ENCODE assay signal across 8 cellular contexts in genomic region chr16:15950167-15950854, GRCh38. TPM values are rescaled to one million over a fixed set of nuclear protein-coding genes. Genes with fewer than 3 reads are reported as not detected.
A peak's percentile ranks its signal among the peaks of the same experiment; 100 is the strongest.
DNase-seq lines count a peak whose midpoint lies in the region; ATAC-seq and TF ChIP-seq lines count a peak whose summit lies in the region.

No MANE protein-coding gene starts in this region.

- H3K4me3 ChIP-seq in BJ (ENCODE audit: low read depth, low read length): peak overlapping the region; percentile 82
- H3K4me3 ChIP-seq in HFF-Myc (replicated peaks; ENCODE audit: low read depth, low read length): peak overlapping the region; percentile 62
- H3K4me3 ChIP-seq in ascending aorta: peak overlapping the region; percentile 74 to 87
- H3K4me3 ChIP-seq in gastrocnemius medialis: peak overlapping the region; percentile 74 to 93 (median 86)

- H3K9me3 ChIP-seq in ascending aorta (no peaks in the 10 kb centered on the region), gastrocnemius medialis (no peaks in the 10 kb centered on the region)

- H3K27ac ChIP-seq in ascending aorta: peak overlapping the region; percentile 86 to 93
- peak overlapping the region; percentile 91 to 94 (median 92) for H3K27ac ChIP-seq in gastrocnemius medialis

- POLR2A ChIA-PET in BJ (lab: Charles Lee): no interaction called here

- H3K4me1 ChIP-seq in ascending aorta (peaks cover 14 to 43% of the 10 kb centered on the region in 2 donors), gastrocnemius medialis (peaks cover 32 to 35% of the 10 kb centered on the region in 2 donors)

- peak; percentile 77 for ATAC-seq in SK-N-SH treated with all-trans-retinoic acid at 6 μM for 48 hours
- peak; percentile 58 to 69 for ATAC-seq in gastrocnemius medialis
- ATAC-seq in GM19023 (IDR thresholded peaks at IDR 0.05; ENCODE audit: unreplicated experiment): no peak

- no peak for TF ChIP-seq CTCF in BJ (IDR thresholded peaks at IDR 0.05; ENCODE audit: insufficient read depth, low read depth, low read length)
- no peak for TF ChIP-seq CTCF in HFF-Myc (IDR thresholded peaks at IDR 0.05; ENCODE audit: low read depth, low read length, missing control alignments)
- no peak for TF ChIP-seq CTCF in ascending aorta (IDR thresholded peaks at IDR 0.05)
- no peak for TF ChIP-seq CTCF in gastrocnemius medialis (IDR thresholded peaks at IDR 0.05 in 4 of 5, conservative IDR thresholded peaks at IDR 0.05 in 1 of 5)

- intact Hi-C loops in ascending aorta (cut with DNase I): loop anchor here (2.0 kb wide), 1 partner anchor 74 kb away; no protein-coding TSS in a partner anchor
- intact Hi-C loops in gastrocnemius medialis (cut with DNase I; ENCODE audit: low total_unique reads): loop anchor here (5.0 kb wide), 1 partner anchor 112 kb away; no protein-coding TSS in a partner anchor

- in situ Hi-C loops in gastrocnemius medialis (cut with MboI; ENCODE audit: low sequenced_read_pairs in 4 of 4): loop anchor here in 2 of 4 donors (10.0 to 25.0 kb wide), 2 partner anchors 74 to 112 kb away; no protein-coding TSS in a partner anchor

- CTCF ChIA-PET in BJ (lab: Yijun Ruan, JAX): interaction anchor here (0.6 to 1.0 kb wide), 4 partner anchors 15 to 75 kb away, joined by 3 to 4 read pairs (median 4); partner anchors contain the start of gene CEP20

- TF ChIP-seq POLR2A in gastrocnemius medialis (IDR thresholded peaks at IDR 0.05): peak in 1 of 2 donors; percentile 38

- no peaks in the 10 kb centered on the region; the same call in none of the 2 replicates for H3K36me3 ChIP-seq in BJ (ENCODE audit: control insufficient read depth, insufficient read depth, low read length)
- H3K36me3 ChIP-seq in ascending aorta: no peaks in the 10 kb centered on the region
- no peaks in the 10 kb centered on the region for H3K36me3 ChIP-seq in gastrocnemius medialis

- DNase-seq in BJ (ENCODE audit: low read depth) (no peak), HFF-Myc (ENCODE audit: extremely low read depth, low read depth) (no peak), ascending aorta (ENCODE audit: low spot score in 2 of 2) (peak in 1 of 2 donors; percentile 71), hepatic stellate cell (ENCODE audit: low spot score) (peak; percentile 59), gastrocnemius medialis (peak; percentile 39 to 53), middle frontal gyrus (ENCODE audit: extremely low spot score, low spot score) (no peak)

- H3K27me3 ChIP-seq in BJ (ENCODE audit: control insufficient read depth, insufficient read depth, low read length) (no peaks in the 10 kb centered on the region), ascending aorta (no peaks in the 10 kb centered on the region), gastrocnemius medialis (no peaks in the 10 kb centered on the region)

TF ChIP-seq in SK-N-SH treated with all-trans-retinoic acid at 6 μM for 48 hours, 23 proteins besides CTCF, POLR2A, EP300 and RAD21:
- no peak for TF ChIP-seq PPARA (CRISPR knock-in tag; IDR thresholded peaks at IDR 0.05; ENCODE audit: borderline replicate concordance)

RNA-seq across cellular contexts. Expression of gene ABCC1, which starts 0.9 kb away (rescaled TPM):
- 17.0 and 27.3 TPM in 2 replicates for polyA plus RNA-seq in BJ (2011; rRNA removed)
- 80.7 and 92.3 TPM in 2 replicates for polyA minus RNA-seq in BJ (2011; rRNA and poly(A)+ RNA removed)
- total RNA-seq in ascending aorta: 144 TPM
- total RNA-seq in gastrocnemius medialis: 10 to 100 TPM; 19.3 to 43.7 (median 26.2) TPM

Comparison
In these comparisons a context has a peak if more than half of its experiments do, and no peak if none do; other contexts are left out.
1. DNase-seq: peak in hepatic stellate cell (single experiment) and gastrocnemius medialis (2 of 2); none in BJ (single experiment), HFF-Myc (single experiment) and middle frontal gyrus (single experiment).
2. Peak in every context shown above with its lines, with median percentiles within 50 percentile points of each other: H3K4me3 ChIP-seq.